In genomic region chr12:9076733-9077575, GRCh38 we compare ENCODE assay signal across 29 cellular contexts.
"Had no signal": no experiment of that assay in that cellular context is flagged by ENCODE, and none has a peak within 500 bp of the region (broad histone marks: within the 10 kb centered on the region; RNA-seq: fewer than 3 reads in every experiment).

No MANE protein-coding gene starts in this region.

- H3K9me3 ChIP-seq: lower lobe of right lung, neutrophil, right atrium auricular region, stomach, suprapubic skin, thoracic aorta, tibial artery, vagina had no signal

- H3K4me1 ChIP-seq: left lung, lower lobe of right lung, parathyroid adenoma, suprapubic skin, tibial artery, vagina had no signal

- H3K4me3 ChIP-seq: left lung, lower lobe of right lung, right atrium auricular region, skin epidermis, stomach, suprapubic skin, thoracic aorta, tibial artery, vagina had no signal

- H3K4me1 Mint-ChIP-seq: naive thymus-derived CD8-positive, alpha-beta T cell; nephron; neural crest cell; stimulated activated naive B cell treated with anti-CD40 and anti-IgM and Interleukin-4, amounts not matched to agents 10 μg/mL and 1 μg/mL and 100 μg/mL, for 72 hours had no signal

- H3K27ac Mint-ChIP-seq: naive thymus-derived CD8-positive, alpha-beta T cell; nephron; progenitor cell of endocrine pancreas; stimulated activated naive B cell treated with anti-CD40 and anti-IgM and Interleukin-4, amounts not matched to agents 10 μg/mL and 1 μg/mL and 100 μg/mL, for 72 hours had no signal

- H3K27ac ChIP-seq: left lung, lower lobe of right lung, neutrophil, parathyroid adenoma, right atrium auricular region, skin epidermis, stomach, suprapubic skin, tibial artery, vagina had no signal

- H3K36me3 ChIP-seq: neutrophil had no signal

- H2AFZ ChIP-seq: parathyroid adenoma had no signal

- ATAC-seq: left colon; left lung; lower lobe of right lung; naive thymus-derived CD8-positive, alpha-beta T cell; sciatic nerve; stimulated activated naive B cell treated with anti-CD40 and anti-IgM and Interleukin-4, amounts not matched to agents 10 μg/mL and 1 μg/mL and 100 μg/mL, for 72 hours; stimulated activated naive CD8-positive, alpha-beta T cell treated with anti-CD3 and anti-CD28 coated beads, Interleukin-15, Interleukin-2, amounts not matched to agents 100 U/mL and 50 U/mL, for 24 hours had no signal

- H3K27me3 ChIP-seq: left lung, right atrium auricular region, stomach, suprapubic skin, tibial artery, vagina had no signal

- DNase-seq: hypothalamus; immature natural killer cell; kidney; left colon; left lung; lower lobe of right lung; mesenchymal stem cell; naive thymus-derived CD8-positive, alpha-beta T cell; occipital lobe; stimulated activated CD4-positive, alpha-beta T cell treated with anti-CD3 and anti-CD28 coated beads, Interleukin-12 subunit alpha, Interleukin-12 subunit beta, amount 100 ng/mL, for 4 hours; stimulated activated CD4-positive, alpha-beta T cell treated with anti-CD3 and anti-CD28 coated beads, Interleukin-15, amount 100 ng/mL, for 24 hours; stimulated activated CD4-positive, alpha-beta T cell treated with anti-CD3 and anti-CD28 coated beads, Interleukin-2, amount 100 ng/mL, for 24 hours; stimulated activated CD4-positive, alpha-beta T cell treated with anti-CD3 and anti-CD28 coated beads, Interleukin-4, amount 100 ng/mL, for 1 hour; stimulated activated naive B cell treated with anti-CD40 and anti-IgM and Interleukin-4, amounts not matched to agents 10 μg/mL and 1 μg/mL and 100 μg/mL, for 72 hours; stimulated activated naive CD8-positive, alpha-beta T cell treated with anti-CD3 and anti-CD28 coated beads, Interleukin-15, Interleukin-2, amounts not matched to agents 100 U/mL and 50 U/mL, for 24 hours; stomach; tibial artery; trophoblast cell had no signal

- H3K4me3 Mint-ChIP-seq: immature natural killer cell; naive thymus-derived CD8-positive, alpha-beta T cell; nephron; neural crest cell; stimulated activated naive B cell treated with anti-CD40 and anti-IgM and Interleukin-4, amounts not matched to agents 10 μg/mL and 1 μg/mL and 100 μg/mL, for 72 hours had no signal

- H3K36me3 Mint-ChIP-seq: stimulated activated naive B cell treated with anti-CD40 and anti-IgM and Interleukin-4, amounts not matched to agents 10 μg/mL and 1 μg/mL and 100 μg/mL, for 72 hours had no signal

- H3K79me2 ChIP-seq: parathyroid adenoma had no signal

- H3K27me3 Mint-ChIP-seq: naive thymus-derived CD8-positive, alpha-beta T cell; progenitor cell of endocrine pancreas had no signal
